9 cellular contexts compared by ENCODE assay signal in the genomic region with DNA sequence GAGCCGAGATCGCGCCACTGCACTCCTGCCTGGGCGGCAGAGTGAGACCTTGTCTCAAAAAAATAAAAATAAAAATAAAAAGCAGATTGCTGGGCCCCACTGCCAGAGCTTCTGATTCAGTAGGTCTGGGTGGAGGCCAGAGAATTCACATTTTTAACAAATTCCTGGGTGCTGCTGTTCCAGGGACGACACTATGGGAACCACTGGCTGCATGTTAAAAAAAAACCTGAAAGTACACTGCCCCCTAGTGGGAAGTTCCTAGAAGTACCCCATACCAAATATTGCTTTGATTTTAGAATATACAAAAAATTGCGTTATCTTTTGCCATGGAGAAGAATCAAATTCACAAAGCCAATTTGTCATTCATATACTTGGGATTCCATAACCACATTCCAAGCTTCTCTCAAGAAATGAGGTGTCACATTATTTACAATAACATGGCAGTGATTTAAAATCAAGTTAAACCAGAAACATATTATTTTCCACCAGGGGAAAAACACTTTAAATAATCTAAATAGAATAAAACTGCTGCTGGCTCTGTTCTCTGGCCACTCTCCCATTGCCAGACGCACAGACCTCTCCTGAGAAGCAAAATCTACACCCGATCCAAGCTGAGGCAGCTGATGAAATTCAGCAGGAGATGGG. TPM values are rescaled to one million over a fixed set of nuclear protein-coding genes. Genes with fewer than 3 reads are reported as not detected.
DNase-seq lines count a peak whose midpoint lies in the region; ATAC-seq, FAIRE-seq and TF ChIP-seq lines count a peak whose summit lies in the region.
"Had no signal": no experiment of that assay in that cellular context is flagged by ENCODE, and none has a peak within 500 bp of the region (broad histone marks: within the 10 kb centered on the region; RNA-seq: fewer than 3 reads in every experiment).

No MANE protein-coding gene starts in this region.

- no peaks in the 10 kb centered on the region for H3K9me3 Mint-ChIP-seq in MCF 10A (ENCODE audit: unreplicated experiment)

- H3K27ac Mint-ChIP-seq in MCF 10A (ENCODE audit: low read depth, unreplicated experiment), result no peak overlapping the region

- POLR2A ChIA-PET in HEK293 (lab: Yijun Ruan, JAX) (interaction anchor here (0.6 kb wide), 1 partner anchor 31 kb away, joined by 4 read pairs; no protein-coding TSS in a partner anchor), MCF 10A (lab: Yijun Ruan, JAX) (interaction anchor here (0.5 to 1.2 kb wide), 5 partner anchors 10 to 770 kb away, joined by 3 read pairs; no protein-coding TSS in a partner anchor)

- H3K4me3 ChIP-seq in HEK293 (ENCODE audit: low read depth, low read length) (no peak overlapping the region), thoracic aorta (no peak overlapping the region)
- H3K4me3 ChIP-seq: SJSA1 had no signal

- no peak overlapping the region for H3K27ac ChIP-seq in HEK293 (ENCODE audit: extremely low read depth, low read depth, low read length)
- no peak overlapping the region for H3K27ac ChIP-seq in thoracic aorta
- H3K27ac ChIP-seq: SJSA1 had no signal

- no peaks in the 10 kb centered on the region for H3K4me1 Mint-ChIP-seq in MCF 10A (ENCODE audit: insufficient read depth, unreplicated experiment)

- ATAC-seq in thoracic aorta (ENCODE audit: insufficient number of reproducible peaks, low FRiP score, low read depth), result no peak
- ATAC-seq in GM21786 (IDR thresholded peaks at IDR 0.05; ENCODE audit: unreplicated experiment), result no peak
- ATAC-seq in HG02763 (IDR thresholded peaks at IDR 0.05; ENCODE audit: unreplicated experiment), result no peak

- intact Hi-C loops in MCF 10A (cut with micrococcal nuclease), result loop anchor here (1.0 kb wide), 1 partner anchor 357 kb away; no protein-coding TSS in a partner anchor

- CTCF ChIA-PET in HEK293 (lab: Yijun Ruan, JAX) (interaction anchor here (0.5 to 4.5 kb wide), 41 partner anchors 8 to 1380 kb away, joined by 3 to 17 read pairs (median 4); no protein-coding TSS in a partner anchor), MCF 10A (lab: Yijun Ruan, JAX) (interaction anchor here (0.6 to 3.6 kb wide), 32 partner anchors 9 to 1730 kb away, joined by 3 to 16 read pairs (median 4); a partner anchor contains a TSS)

- H3K9me3 ChIP-seq in HEK293 (ENCODE audit: control insufficient read depth, insufficient read depth, low read depth, low read length) (no peaks in the 10 kb centered on the region), thoracic aorta (no peaks in the 10 kb centered on the region)
- H3K9me3 ChIP-seq: SJSA1 had no signal

- peak; percentile 74 for FAIRE-seq in islet of Langerhans (lab: Jason Lieb, UNC)

- H3K36me3 ChIP-seq in HEK293 (ENCODE audit: control insufficient read depth in 2 of 2, insufficient read depth in 1 of 2, low read length in 2 of 2) (no peaks in the 10 kb centered on the region), thoracic aorta (no peaks in the 10 kb centered on the region)
- H3K36me3 ChIP-seq: SJSA1 had no signal

- TF ChIP-seq CTCF in HEK293 (tag by site-specific recombination; IDR thresholded peaks at IDR 0.05), result no peak
- TF ChIP-seq CTCF in MCF 10A (IDR thresholded peaks at IDR 0.05; ENCODE audit: unreplicated experiment), result peak; percentile 66
- TF ChIP-seq CTCF in thoracic aorta (IDR thresholded peaks at IDR 0.05), result peak; percentile 84

- H3K27me3 Mint-ChIP-seq in MCF 10A (ENCODE audit: insufficient read depth, unreplicated experiment), result no peaks in the 10 kb centered on the region

- H3K36me3 Mint-ChIP-seq in MCF 10A (ENCODE audit: insufficient read depth, unreplicated experiment), result no peaks in the 10 kb centered on the region

- no TSS peak for BruUV-seq in MCF 10A (replicated peaks; lab: Mats Ljungman, UMichigan)

- DNase-seq in COR-L47 (lab: John Stamatoyannopoulos, UW), result peak; percentile 36
- peak; percentile 16 for DNase-seq in NCI-H82 treated with DMSO at 0.1 percent for 48 hours (lab: John Stamatoyannopoulos, UW; ENCODE audit: unreplicated experiment)
- peak; percentile 51 for DNase-seq in MCF 10A (ENCODE audit: unreplicated experiment)
- DNase-seq in thoracic aorta (ENCODE audit: low spot score), result no peak

- H3K27me3 ChIP-seq in thoracic aorta (replicated peaks; ENCODE audit: insufficient read depth), result no peaks in the 10 kb centered on the region
- H3K27me3 ChIP-seq: SJSA1 had no signal

- H3K4me3 Mint-ChIP-seq in MCF 10A (ENCODE audit: unreplicated experiment), result no peak overlapping the region

- H3K4me1 ChIP-seq in HEK293 (ENCODE audit: control insufficient read depth, insufficient read depth, low read length), result no peaks in the 10 kb centered on the region
- no peaks in the 10 kb centered on the region for H3K4me1 ChIP-seq in thoracic aorta (ENCODE audit: control insufficient read depth in 1 of 2, low read depth in 2 of 2)
- H3K4me1 ChIP-seq: SJSA1 had no signal

TF ChIP-seq in HEK293, 187 proteins besides CTCF, POLR2A, EP300 and RAD21:
- TF ChIP-seq ZNF341 (tag by site-specific recombination; IDR thresholded peaks at IDR 0.05; ENCODE audit: low read depth), result peak; percentile 47
- TF ChIP-seq ZNF660 (tag by site-specific recombination; IDR thresholded peaks at IDR 0.05), result 0 out of 2 replicates have a peak, but pooled peaks have one; percentile 27
- TF ChIP-seq ZNF654 (tag by site-specific recombination; IDR thresholded peaks at IDR 0.05; ENCODE audit: low read depth), result peak; percentile 68
- no peak for TF ChIP-seq ZNF221 (tag by site-specific recombination; IDR thresholded peaks at IDR 0.05; ENCODE audit: borderline replicate concordance)
- TF ChIP-seq ZSCAN23 (tag by site-specific recombination; IDR thresholded peaks at IDR 0.05), result no peak
- TF ChIP-seq ZNF10 (tag by site-specific recombination; IDR thresholded peaks at IDR 0.05), result no peak

RNA-seq across cellular contexts. Expression of a gene that starts 27.4 kb away (rescaled TPM):
- 40.5 and 43.0 TPM in 2 replicates for total RNA-seq in MCF 10A (2022)
- 10 to 100 TPM; 34.9 to 53.9 TPM for total RNA-seq in thoracic aorta

RNA-seq across cellular contexts. Expression of a gene that starts 42.3 kb away (rescaled TPM):
- total RNA-seq in MCF 10A (2022) (77.2 and 86.4 TPM in 2 replicates), thoracic aorta (100 to 1,000 TPM; 193 to 208 TPM)
